ENCODE assay signal across 8 cellular contexts in genomic region chr11:118792642-118793124, GRCh38. TPM values are rescaled to one million over a fixed set of nuclear protein-coding genes. Genes with fewer than 3 reads are reported as not detected.
DNase-seq lines count a peak whose midpoint lies in the region; ATAC-seq and TF ChIP-seq lines count a peak whose summit lies in the region.

No MANE protein-coding gene starts in this region.

- no peaks in the 10 kb centered on the region for H3K9me3 Mint-ChIP-seq in WTC11

- peak overlapping the region; percentile 98 for H3K4me3 Mint-ChIP-seq in WTC11

- peak overlapping the region; percentile 72 for H2AFZ ChIP-seq in HCT116 (ENCODE audit: low read depth, low read length, poor library complexity, severe bottlenecking)

- peak; percentile 80 for ATAC-seq in HCT116
- ATAC-seq in WTC11 = peak; percentile 87

- H3K36me3 ChIP-seq in HCT116 (ENCODE audit: control insufficient read depth in 1 of 2, insufficient read depth in 2 of 2, low read length in 2 of 2) = no peaks in the 10 kb centered on the region

- TF ChIP-seq RAD21 in HCT116 (IDR thresholded peaks at IDR 0.05; ENCODE audit: low read depth) = no peak; the same call in 1 of the 2 replicates

- H3K36me3 Mint-ChIP-seq in WTC11 = peaks cover 9% of the 10 kb centered on the region; the same call in 1 of the 2 replicates

- H3K9me2 ChIP-seq in HCT116 (ENCODE audit: insufficient read depth) = no peaks in the 10 kb centered on the region

- DNase-seq in HCT116 (ENCODE audit: low read depth, low spot score) (peak; percentile 91), NB4 (ENCODE audit: low read depth) (peak; percentile 98), WTC11 (ENCODE audit: low spot score) (peak; percentile 62), cerebellar nuclear complex (lab: John Stamatoyannopoulos, UW) (peak; percentile 16 to 31), iris pigment epithelial cell (ENCODE audit: low read depth) (peak; percentile 96), smooth muscle cell of the brain vasculature (ENCODE audit: low read depth, low spot score) (peak; percentile 78), SHP77 (lab: John Stamatoyannopoulos, UW) (no peak)

- peaks cover 19% of the 10 kb centered on the region for H3K4me1 Mint-ChIP-seq in WTC11

- H3K9ac ChIP-seq in HCT116 (ENCODE audit: low read length) = peak overlapping the region; percentile 100

- peak overlapping the region; percentile 98 for H3K27ac Mint-ChIP-seq in WTC11

- BruUV-seq in HCT116 (replicated peaks; lab: Mats Ljungman, UMichigan) = no TSS peak

- peak overlapping the region; percentile 96 for H3K27ac ChIP-seq in HCT116 (ENCODE audit: low read depth, low read length)

- H4K20me1 ChIP-seq in HCT116 (ENCODE audit: insufficient read depth) = no peaks in the 10 kb centered on the region

- peak overlapping the region; percentile 80 for H3K4me2 ChIP-seq in HCT116 (ENCODE audit: low read length)

- peaks cover 44% of the 10 kb centered on the region for H3K79me2 ChIP-seq in HCT116 (ENCODE audit: insufficient read depth, low read length)

- peaks cover 14 to 35% of the 10 kb centered on the region in 2 experiments for H3K4me1 ChIP-seq in HCT116 (ENCODE audit: control insufficient read depth in 1 of 2, insufficient read depth in 2 of 2, low read length in 2 of 2)

- H3K27me3 ChIP-seq in HCT116 (ENCODE audit: insufficient read depth, low read length) = no peaks in the 10 kb centered on the region

- no peak for TF ChIP-seq CTCF in HCT116 (IDR thresholded peaks at IDR 0.05 in 2 of 3, conservative IDR thresholded peaks at IDR 0.05 in 1 of 3; ENCODE audit: borderline replicate concordance in 1 of 3, insufficient read depth in 1 of 3, low read depth in 2 of 3, low read length in 2 of 3)
- no peak for TF ChIP-seq CTCF in NB4 (IDR thresholded peaks at IDR 0.05; ENCODE audit: low read depth, low read length)
- no peak for TF ChIP-seq CTCF in WTC11 (IDR thresholded peaks at IDR 0.05)

- peak; percentile 60 for TF ChIP-seq POLR2A in GM10847 (IDR thresholded peaks at IDR 0.05; ENCODE audit: extremely low read depth, insufficient read length)
- TF ChIP-seq POLR2A in HCT116 (IDR thresholded peaks at IDR 0.05; ENCODE audit: borderline replicate concordance, extremely low read depth, insufficient read depth, insufficient read length) = peak; percentile 97
- peak; percentile 92 for TF ChIP-seq POLR2A in NB4 (IDR thresholded peaks at IDR 0.05; ENCODE audit: extremely low read depth, insufficient read length)

- H3K4me3 ChIP-seq in HCT116 (replicated peaks in 1 of 2; ENCODE audit: low read depth in 1 of 2, low read length in 2 of 2) = peak overlapping the region; percentile 96 to 99
- H3K4me3 ChIP-seq in NB4 (ENCODE audit: low read depth, low read length) = peak overlapping the region; percentile 88

- CTCF ChIA-PET in HCT116 (lab: Charles Lee) (interaction anchor here (0.8 to 2.5 kb wide), 4 partner anchors 27 to 135 kb away, joined by 3 to 12 read pairs (median 5); partner anchors contain the start of gene CXCR5), WTC11 (lab: Charles Lee) (interaction anchor here (0.6 to 4.7 kb wide), 17 partner anchors 77 to 341 kb away, joined by 3 to 63 read pairs (median 6); partner anchors contain the start of gene BCL9L)

- intact Hi-C loops in HCT116 (cut with micrococcal nuclease) = loop anchor here (5.0 kb wide), 1 partner anchor 115 kb away; no protein-coding TSS in a partner anchor

- peaks cover 2% of the 10 kb centered on the region; the same call in 1 of the 2 replicates for H3K27me3 Mint-ChIP-seq in WTC11 (ENCODE audit: low read depth)

- RAD21 ChIA-PET in HCT116 (lab: Charles Lee; ENCODE audit: low non-redundant PET in 1 of 2, low total read pairs in 2 of 2, uncharacterized antibody in 2 of 2, unreplicated experiment in 2 of 2) = interaction anchor here in 1 of 2 experiments (0.7 kb wide), 1 partner anchor 117 kb away, joined by 3 read pairs; no protein-coding TSS in a partner anchor

- POLR2A ChIA-PET in HCT116 (lab: Charles Lee) = interaction anchor here (1.2 to 3.8 kb wide), 14 partner anchors 10 to 138 kb away, joined by 3 to 18 read pairs (median 5); no protein-coding TSS in a partner anchor
- POLR2A ChIA-PET in WTC11 (lab: Charles Lee) = interaction anchor here (0.6 to 4.8 kb wide), 20 partner anchors 8 to 309 kb away, joined by 3 to 46 read pairs (median 4); partner anchors contain the start of genes BCL9L, CXCR5 and DPAGT1

- H3K9me3 ChIP-seq in HCT116 (ENCODE audit: control insufficient read depth in 1 of 2, insufficient read depth in 1 of 2, low read depth in 1 of 2, low read length in 2 of 2) = no peaks in the 10 kb centered on the region

TF ChIP-seq in HCT116, 20 proteins besides CTCF, POLR2A, EP300 and RAD21 (continues in another document):
- TF ChIP-seq, protein P1, sequence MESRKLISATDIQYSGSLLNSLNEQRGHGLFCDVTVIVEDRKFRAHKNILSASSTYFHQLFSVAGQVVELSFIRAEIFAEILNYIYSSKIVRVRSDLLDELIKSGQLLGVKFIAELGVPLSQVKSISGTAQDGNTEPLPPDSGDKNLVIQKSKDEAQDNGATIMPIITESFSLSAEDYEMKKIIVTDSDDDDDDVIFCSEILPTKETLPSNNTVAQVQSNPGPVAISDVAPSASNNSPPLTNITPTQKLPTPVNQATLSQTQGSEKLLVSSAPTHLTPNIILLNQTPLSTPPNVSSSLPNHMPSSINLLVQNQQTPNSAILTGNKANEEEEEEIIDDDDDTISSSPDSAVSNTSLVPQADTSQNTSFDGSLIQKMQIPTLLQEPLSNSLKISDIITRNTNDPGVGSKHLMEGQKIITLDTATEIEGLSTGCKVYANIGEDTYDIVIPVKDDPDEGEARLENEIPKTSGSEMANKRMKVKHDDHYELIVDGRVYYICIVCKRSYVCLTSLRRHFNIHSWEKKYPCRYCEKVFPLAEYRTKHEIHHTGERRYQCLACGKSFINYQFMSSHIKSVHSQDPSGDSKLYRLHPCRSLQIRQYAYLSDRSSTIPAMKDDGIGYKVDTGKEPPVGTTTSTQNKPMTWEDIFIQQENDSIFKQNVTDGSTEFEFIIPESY (IDR thresholded peaks at IDR 0.05; ENCODE audit: extremely low read depth, insufficient replicate concordance, low read length) = no peak
- TF ChIP-seq, protein P2, sequence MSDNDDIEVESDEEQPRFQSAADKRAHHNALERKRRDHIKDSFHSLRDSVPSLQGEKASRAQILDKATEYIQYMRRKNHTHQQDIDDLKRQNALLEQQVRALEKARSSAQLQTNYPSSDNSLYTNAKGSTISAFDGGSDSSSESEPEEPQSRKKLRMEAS (IDR thresholded peaks at IDR 0.05) = 0 out of 2 replicates have a peak, but pooled peaks have one; percentile 6
- no peak for TF ChIP-seq YY1 (IDR thresholded peaks at IDR 0.05; ENCODE audit: extremely low read depth, insufficient replicate concordance, low read depth, low read length)
- no peak for TF ChIP-seq CEBPB (IDR thresholded peaks at IDR 0.05; ENCODE audit: low read depth)
- TF ChIP-seq EZH2phosphoT487 (IDR thresholded peaks at IDR 0.05; ENCODE audit: borderline replicate concordance) = no peak
- no peak for TF ChIP-seq TCF7L2 (IDR thresholded peaks at IDR 0.05; ENCODE audit: borderline replicate concordance, extremely low read depth, insufficient read depth, insufficient read length)
- peak; percentile 99 for TF ChIP-seq POLR2AphosphoS5 (IDR thresholded peaks at IDR 0.05; ENCODE audit: low read depth, low read length)
- TF ChIP-seq SRF (IDR thresholded peaks at IDR 0.05; ENCODE audit: low read depth) = no peak
- no peak for TF ChIP-seq EZH2 (IDR thresholded peaks at IDR 0.05)
- no peak for TF ChIP-seq CBX3 (IDR thresholded peaks at IDR 0.05; ENCODE audit: low read depth)
- TF ChIP-seq ZNF274 (IDR thresholded peaks at IDR 0.05; ENCODE audit: low read depth, low read length) = no peak

TF ChIP-seq in WTC11, 78 proteins besides CTCF, POLR2A, EP300 and RAD21:
- TF ChIP-seq TEAD1 (CRISPR knock-in tag; IDR thresholded peaks at IDR 0.05) = no peak
- TF ChIP-seq ESRRA (CRISPR knock-in tag; IDR thresholded peaks at IDR 0.05; ENCODE audit: borderline replicate concordance) = no peak
- 0 out of 2 replicates have a peak, but pooled peaks have one; percentile 10 for TF ChIP-seq MYBL2 (CRISPR knock-in tag; IDR thresholded peaks at IDR 0.05)
- no peak for TF ChIP-seq ELF4 (CRISPR knock-in tag; IDR thresholded peaks at IDR 0.05; ENCODE audit: low read depth)
- TF ChIP-seq SMAD3 (CRISPR knock-in tag; IDR thresholded peaks at IDR 0.05; ENCODE audit: borderline replicate concordance) = no peak
- TF ChIP-seq KAT7 (CRISPR knock-in tag; IDR thresholded peaks at IDR 0.05; ENCODE audit: borderline replicate concordance) = no peak
- no peak for TF ChIP-seq ZNF138 (CRISPR knock-in tag; conservative IDR thresholded peaks at IDR 0.05)
- peak; percentile 59 for TF ChIP-seq NFYB (CRISPR knock-in tag; conservative IDR thresholded peaks at IDR 0.05; ENCODE audit: low read depth)
- peak; percentile 51; the same call in 1 of the 2 replicates for TF ChIP-seq SP1 (CRISPR knock-in tag; conservative IDR thresholded peaks at IDR 0.05)
- no peak for TF ChIP-seq ZNF671 (CRISPR knock-in tag; IDR thresholded peaks at IDR 0.05)

RNA-seq across cellular contexts. Expression of gene DDX6, which starts 1.7 kb away (rescaled TPM):
- total RNA-seq in HCT116 (2021; ENCODE audit: unreplicated experiment) (150 TPM), WTC11 (2021) (151 to 167 TPM (median 166 TPM) in 3 replicates)
- polyA plus RNA-seq in HCT116 (2012) = 25.0 and 29.6 TPM in 2 replicates

Comparison
In these comparisons a context has a peak if more than half of its experiments do, and no peak if none do; other contexts are left out.
1. DNase-seq: peak in HCT116 (single experiment), NB4 (single experiment), WTC11 (single experiment), cerebellar nuclear complex (2 of 2), iris pigment epithelial cell (single experiment) and smooth muscle cell of the brain vasculature (single experiment); none in SHP77 (0 of 2).
2. Peak in every context shown above with its lines, with median percentiles within 50 percentile points of each other: POLR2A ChIP-seq.